Comparison of ENCODE assay signal across 32 cellular contexts in the genomic region with DNA sequence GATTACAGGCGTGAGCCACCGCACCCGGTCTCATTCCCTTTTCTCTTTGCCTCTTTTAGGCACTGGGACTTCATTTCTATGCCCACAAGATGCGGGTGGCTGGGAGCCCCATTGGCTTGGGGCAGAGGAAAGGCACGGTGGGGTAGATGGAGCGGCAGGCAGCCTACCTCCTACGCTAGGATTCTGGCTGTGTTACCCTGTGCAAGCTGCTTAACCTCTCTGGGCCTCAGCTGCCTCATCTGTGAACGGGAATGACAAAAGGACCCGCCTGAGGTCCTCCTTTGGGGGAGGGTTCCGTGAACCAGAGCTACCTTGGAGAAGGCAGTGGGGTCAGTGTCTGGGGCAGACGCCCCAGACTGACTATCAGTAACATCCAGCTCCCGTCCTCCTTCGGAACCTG. TPM values are rescaled to one million over a fixed set of nuclear protein-coding genes. Genes with fewer than 3 reads are reported as not detected.
"Had no signal": no experiment of that assay in that cellular context is flagged by ENCODE, and none has a peak within 500 bp of the region (broad histone marks: within the 10 kb centered on the region; RNA-seq: fewer than 3 reads in every experiment).

No MANE protein-coding gene starts in this region.

- H3K36me3 ChIP-seq: cardiac muscle cell had no signal

- H3K27ac ChIP-seq: ascending aorta, cardiac muscle cell, SJCRH30, SK-N-MC, WERI-Rb-1 had no signal

- DNase-seq: activated CD4-positive, alpha-beta T cell treated with anti-CD3 and anti-CD28 coated beads, Interleukin-2, amount 10 ng/mL, durations not matched to agents 24 days and 14 days; activated CD4-positive, alpha-beta T cell treated with anti-CD3 and anti-CD28 coated beads, Interleukin-2, amount 50 U/mL, for 4 hours; activated CD8-positive, alpha-beta T cell treated with anti-CD3 and anti-CD28 coated beads for 36 hours; activated gamma-delta T cell; activated naive CD4-positive, alpha-beta T cell treated with Interleukin-2 at 50 U/mL for 16 hours; activated naive CD8-positive, alpha-beta T cell treated with anti-CD3 and anti-CD28 coated beads, Interleukin-2, amount 10 ng/mL, durations not matched to agents 7 days and 5 days; activated T-cell treated with anti-CD3 and anti-CD28 coated beads, Interleukin-2, amount 50 U/mL, for 1 hour; activated T-cell treated with anti-CD3 and anti-CD28 coated beads, Interleukin-2, amount 50 U/mL, for 72 hours; amygdala; NCI-H1105; NCI-H1417 treated with DMSO at 0.1 percent for 48 hours; NCI-H1930; NCI-H2081 treated with DMSO at 0.1 percent for 48 hours; NCI-H226; NCI-H446 treated with DMSO at 0.1 percent for 48 hours; NCI-H524; NCI-H69; SHP77; SJCRH30; T1000; WERI-Rb-1 had no signal

- H3K36me3 Mint-ChIP-seq: activated naive CD8-positive, alpha-beta T cell treated with anti-CD3 and anti-CD28 coated beads, Interleukin-2, amount 10 ng/mL, durations not matched to agents 7 days and 5 days had no signal

- H3K4me3 Mint-ChIP-seq: activated CD4-positive, alpha-beta T cell treated with anti-CD3 and anti-CD28 coated beads, Interleukin-2, amount 10 ng/mL, durations not matched to agents 24 days and 14 days; activated CD8-positive, alpha-beta T cell treated with anti-CD3 and anti-CD28 coated beads for 36 hours; activated naive CD4-positive, alpha-beta T cell treated with anti-CD3 and anti-CD28 coated beads, Interleukin-2, amount 50 U/mL, for 24 hours; activated naive CD8-positive, alpha-beta T cell treated with anti-CD3 and anti-CD28 coated beads, Interleukin-2, amount 10 ng/mL, durations not matched to agents 7 days and 5 days; activated T-cell treated with anti-CD3 and anti-CD28 coated beads, Interleukin-2, amount 50 U/mL, for 72 hours; activated T-helper 17 cell treated with anti-CD3 and anti-CD28 coated beads, Interleukin-2, amount 50 U/mL, for 72 hours had no signal

- H3K27me3 ChIP-seq: ascending aorta, SJCRH30 had no signal

- H3K4me1 Mint-ChIP-seq: activated CD4-positive, alpha-beta T cell treated with anti-CD3 and anti-CD28 coated beads, Interleukin-2, amount 10 ng/mL, durations not matched to agents 24 days and 14 days; activated naive CD4-positive, alpha-beta T cell treated with anti-CD3 and anti-CD28 coated beads, Interleukin-2, amount 50 U/mL, for 24 hours; activated naive CD8-positive, alpha-beta T cell treated with anti-CD3 and anti-CD28 coated beads, Interleukin-2, amount 10 ng/mL, durations not matched to agents 7 days and 5 days; activated T-helper 17 cell treated with anti-CD3 and anti-CD28 coated beads, Interleukin-2, amount 50 U/mL, for 72 hours had no signal

- H3K27ac Mint-ChIP-seq: activated CD4-positive, alpha-beta T cell treated with anti-CD3 and anti-CD28 coated beads, Interleukin-2, amount 10 ng/mL, durations not matched to agents 24 days and 14 days; activated CD8-positive, alpha-beta T cell treated with anti-CD3 and anti-CD28 coated beads for 36 hours; activated naive CD4-positive, alpha-beta T cell treated with anti-CD3 and anti-CD28 coated beads, Interleukin-2, amount 50 U/mL, for 24 hours; activated naive CD8-positive, alpha-beta T cell treated with anti-CD3 and anti-CD28 coated beads, Interleukin-2, amount 10 ng/mL, durations not matched to agents 7 days and 5 days; activated T-cell treated with anti-CD3 and anti-CD28 coated beads, Interleukin-2, amount 50 U/mL, for 72 hours; activated T-helper 17 cell treated with anti-CD3 and anti-CD28 coated beads, Interleukin-2, amount 50 U/mL, for 72 hours had no signal

- H3K9me3 ChIP-seq: SJCRH30 had no signal

- H3K4me1 ChIP-seq: ascending aorta had no signal

- ATAC-seq: activated CD8-positive, alpha-beta T cell treated with anti-CD3 and anti-CD28 coated beads for 36 hours; activated T-cell treated with anti-CD3 and anti-CD28 coated beads, Interleukin-2, amount 50 U/mL, for 72 hours; activated T-helper 17 cell treated with anti-CD3 and anti-CD28 coated beads, Interleukin-2, amount 50 U/mL, for 72 hours; Panc1 had no signal

- H3K4me3 ChIP-seq: ascending aorta, cardiac muscle cell, SJCRH30, SK-N-MC had no signal

RNA-seq across cellular contexts. Expression of a gene that starts 9.3 kb away (rescaled TPM):
- total RNA-seq: activated T-cell treated with anti-CD3 and anti-CD28 coated beads, Interleukin-2, amount 50 U/mL, for 72 hours; ascending aorta; MCF 10A; RPMI7951; SJCRH30 had no signal

RNA-seq across cellular contexts. Expression of a gene that starts 35.3 kb away (rescaled TPM):
- total RNA-seq: activated CD8-positive, alpha-beta T cell treated with anti-CD3 and anti-CD28 coated beads for 36 hours; MCF 10A had no signal

RNA-seq across cellular contexts. Expression of a gene that starts 42.8 kb away (rescaled TPM):
- total RNA-seq: activated CD4-positive, alpha-beta T cell treated with anti-CD3 and anti-CD28 coated beads, Interleukin-2, amount 10 ng/mL, durations not matched to agents 24 days and 14 days; activated CD8-positive, alpha-beta memory T cell treated with anti-CD3 and anti-CD28 coated beads for 36 hours; activated CD8-positive, alpha-beta T cell treated with anti-CD3 and anti-CD28 coated beads for 36 hours; activated T-helper 17 cell treated with anti-CD3 and anti-CD28 coated beads, Interleukin-2, amount 50 U/mL, for 72 hours; ascending aorta; cardiac muscle cell; MCF 10A; RPMI7951; T-helper 1 cell treated with Interleukin-12 subunit alpha and Interleukin-12 subunit beta and Interleukin-4 antibody, amounts not matched to agents 30 ng/mL and 1 ng/mL, for 36 hours; T-helper 2 cell treated with Interferon-gamma antibody and Interleukin-4, amounts not matched to agents 100 ng/mL and 5 ng/mL, for 36 hours had no signal
- polyA plus RNA-seq: cardiac muscle cell had no signal
